ENCODE assay signal across 12 cellular contexts in genomic region chr13:27665333-27665732, GRCh38. TPM values are rescaled to one million over a fixed set of nuclear protein-coding genes. Genes with fewer than 3 reads are reported as not detected.
DNase-seq lines count a peak whose midpoint lies in the region; TF ChIP-seq lines count a peak whose summit lies in the region.
"Had no signal": no experiment of that assay in that cellular context is flagged by ENCODE, and none has a peak within 500 bp of the region (broad histone marks: within the 10 kb centered on the region; RNA-seq: fewer than 3 reads in every experiment).

No MANE protein-coding gene starts in this region.

- TF ChIP-seq RAD21 in Ishikawa (IDR thresholded peaks at IDR 0.05; ENCODE audit: low read depth), result peak; percentile 16; the same call in 1 of the 2 replicates

- peak; percentile 14 for DNase-seq in DMS114 treated with DMSO at 0.1 percent for 48 hours (lab: John Stamatoyannopoulos, UW; ENCODE audit: unreplicated experiment)
- peak; percentile 28 for DNase-seq in cerebellar cortex (ENCODE audit: low spot score)
- DNase-seq in myocyte (ENCODE audit: low read depth), result peak; percentile 38
- no peak for DNase-seq in DMS153 (lab: John Stamatoyannopoulos, UW)
- no peak for DNase-seq in NCI-H2227 treated with DMSO at 0.1 percent for 48 hours (lab: John Stamatoyannopoulos, UW)
- no peak for DNase-seq in NAMALWA (ENCODE audit: low spot score)
- DNase-seq: activated CD8-positive, alpha-beta memory T cell treated with anti-CD3 and anti-CD28 coated beads for 24 hours; activated naive CD4-positive, alpha-beta T cell; gastrocnemius medialis; NCI-H2029 treated with DMSO at 0.1 percent for 48 hours; tibial artery had no signal

- no peak for TF ChIP-seq EP300 in Ishikawa (IDR thresholded peaks at IDR 0.05; ENCODE audit: borderline replicate concordance)

TF ChIP-seq in Ishikawa, 13 proteins besides CTCF, POLR2A, EP300 and RAD21:
- TF ChIP-seq TCF12 (IDR thresholded peaks at IDR 0.05; ENCODE audit: low read depth) (no peak), CEBPB (IDR thresholded peaks at IDR 0.05) (no peak), TAF1 (IDR thresholded peaks at IDR 0.05; ENCODE audit: low read depth) (no peak), TEAD4 (IDR thresholded peaks at IDR 0.05) (no peak), NFIC (IDR thresholded peaks at IDR 0.05) (no peak), CREB1 (IDR thresholded peaks at IDR 0.05; ENCODE audit: low read depth) (no peak)

RNA-seq across cellular contexts. Expression of gene POLR1D, which starts 43.6 kb away (rescaled TPM):
- 93.6 and 112 TPM in 2 replicates for total RNA-seq in myocyte
- polyA plus RNA-seq in myocyte (2012), result 74.7 TPM

RNA-seq across cellular contexts. Expression of gene LNX2, which starts 45.0 kb away (rescaled TPM):
- 7.2 and 8.9 TPM in 2 replicates for total RNA-seq in myocyte
- polyA plus RNA-seq in myocyte (2012), result 2.9 TPM

Comparison
In these comparisons a context has a peak if more than half of its experiments do, and no peak if none do; other contexts are left out.
1. DNase-seq: peak in DMS114 treated with DMSO at 0.1 percent for 48 hours (single experiment), cerebellar cortex (single experiment) and myocyte (single experiment); none in DMS153 (single experiment), NCI-H2227 treated with DMSO at 0.1 percent for 48 hours (single experiment) and NAMALWA (single experiment).